In the genomic region with DNA sequence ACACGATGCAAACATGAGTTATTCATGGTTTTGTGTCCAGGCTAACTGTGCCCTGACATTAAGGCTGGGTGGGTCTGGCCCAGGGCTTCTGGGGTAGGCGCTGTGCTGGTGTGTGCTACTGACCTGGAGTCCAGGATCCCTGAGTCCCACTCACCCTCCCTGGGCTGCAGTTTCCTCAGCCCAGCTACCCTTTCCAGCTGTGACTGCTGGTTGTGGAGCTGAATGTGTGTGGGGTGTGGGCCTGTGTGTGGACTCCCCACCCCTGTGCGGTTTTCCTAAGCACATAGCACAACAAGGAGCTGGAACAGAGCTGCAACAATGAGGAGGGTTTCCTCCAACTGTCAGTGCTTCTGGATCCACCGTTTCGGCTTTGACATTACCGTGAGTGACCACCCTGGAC, we compare ENCODE assay signal across 1 cellular context.
TF ChIP-seq lines count a peak whose summit lies in the region.

No MANE protein-coding gene starts in this region.

TF ChIP-seq in IMR-90, 13 proteins besides CTCF, POLR2A, EP300 and RAD21 (continued from another document):
- TF ChIP-seq, protein P1, sequence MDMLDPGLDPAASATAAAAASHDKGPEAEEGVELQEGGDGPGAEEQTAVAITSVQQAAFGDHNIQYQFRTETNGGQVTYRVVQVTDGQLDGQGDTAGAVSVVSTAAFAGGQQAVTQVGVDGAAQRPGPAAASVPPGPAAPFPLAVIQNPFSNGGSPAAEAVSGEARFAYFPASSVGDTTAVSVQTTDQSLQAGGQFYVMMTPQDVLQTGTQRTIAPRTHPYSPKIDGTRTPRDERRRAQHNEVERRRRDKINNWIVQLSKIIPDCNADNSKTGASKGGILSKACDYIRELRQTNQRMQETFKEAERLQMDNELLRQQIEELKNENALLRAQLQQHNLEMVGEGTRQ (IDR thresholded peaks at IDR 0.05; ENCODE audit: low read depth, low read length), result no peak
- no peak for TF ChIP-seq MAZ (IDR thresholded peaks at IDR 0.05; ENCODE audit: borderline replicate concordance, low read depth, low read length)
- TF ChIP-seq MXI1 (IDR thresholded peaks at IDR 0.05; ENCODE audit: borderline replicate concordance, low read depth, low read length), result no peak
- TF ChIP-seq SMC3 (IDR thresholded peaks at IDR 0.05; ENCODE audit: low read depth, low read length), result no peak
- no peak for TF ChIP-seq CEBPB (IDR thresholded peaks at IDR 0.05; ENCODE audit: low read depth, low read length)
- TF ChIP-seq RCOR1 (IDR thresholded peaks at IDR 0.05; ENCODE audit: insufficient replicate concordance, low read length), result no peak
